In genomic region chr4:76607846-76608245, GRCh38 we compare ENCODE assay signal across 15 cellular contexts.
DNase-seq lines count a peak whose midpoint lies in the region; ATAC-seq, FAIRE-seq and TF ChIP-seq lines count a peak whose summit lies in the region.
"Had no signal": no experiment of that assay in that cellular context is flagged by ENCODE, and none has a peak within 500 bp of the region (broad histone marks: within the 10 kb centered on the region; RNA-seq: fewer than 3 reads in every experiment).

No MANE protein-coding gene starts in this region.

- H3K4me3 ChIP-seq in H1 (ENCODE audit: extremely low read depth in 1 of 4, insufficient read depth in 2 of 4, low read depth in 3 of 4, low read length in 4 of 4) (no peak overlapping the region), stomach (no peak overlapping the region), tibial nerve (no peak overlapping the region), osteoblast (ENCODE audit: insufficient read depth, low read length) (no peak overlapping the region)
- H3K4me3 ChIP-seq: lung, Peyer's patch had no signal

- peak overlapping the region; percentile 40; the same call in 1 of the 2 replicates for H2BK20ac ChIP-seq in H1 (ENCODE audit: low read length)

- no peaks in the 10 kb centered on the region for H4K20me1 ChIP-seq in H1 (replicated peaks in 1 of 2; ENCODE audit: control insufficient read depth in 1 of 2, insufficient read depth in 2 of 2, low read length in 2 of 2)
- no peaks in the 10 kb centered on the region for H4K20me1 ChIP-seq in osteoblast (ENCODE audit: insufficient read depth, low read length)

- POLR2A ChIA-PET in H1 (lab: Charles Lee; ENCODE audit: partially characterized antibody) = interaction anchor here (1.8 kb wide), 1 partner anchor 17 kb away, joined by 7 read pairs; no protein-coding TSS in a partner anchor

- peak overlapping the region; percentile 28 for H3K23ac ChIP-seq in H1 (ENCODE audit: insufficient read length)

- H2BK5ac ChIP-seq in H1 (ENCODE audit: low read depth, low read length) = peak overlapping the region; percentile 62; the same call in 1 of the 2 replicates

- H3K27me3 ChIP-seq in H1 (replicated peaks in 1 of 4; ENCODE audit: control insufficient read depth in 3 of 4, extremely low read depth in 1 of 4, insufficient read depth in 3 of 4, low read length in 3 of 4) = no peaks in the 10 kb centered on the region
- H3K27me3 ChIP-seq in stomach = no peaks in the 10 kb centered on the region
- no peaks in the 10 kb centered on the region for H3K27me3 ChIP-seq in tibial nerve
- H3K27me3 ChIP-seq in osteoblast (ENCODE audit: insufficient read depth, low read length) = no peaks in the 10 kb centered on the region
- H3K27me3 ChIP-seq: Peyer's patch had no signal

- no peak for TF ChIP-seq POLR2A in H1 (IDR thresholded peaks at IDR 0.05; ENCODE audit: control extremely low read depth in 1 of 2, low read depth in 2 of 2, low read length in 2 of 2)
- no peak for TF ChIP-seq POLR2A in stomach (IDR thresholded peaks at IDR 0.05)
- no peak for TF ChIP-seq POLR2A in tibial nerve (IDR thresholded peaks at IDR 0.05)

- H4K91ac ChIP-seq in H1 (replicated peaks; ENCODE audit: insufficient read length, low read length) = peak overlapping the region; percentile 97

- ATAC-seq in GM21360 (IDR thresholded peaks at IDR 0.05; ENCODE audit: unreplicated experiment) (peak; percentile 9), HG03097 (IDR thresholded peaks at IDR 0.05; ENCODE audit: low FRiP score, unreplicated experiment) (peak; percentile 29), HG03457 (IDR thresholded peaks at IDR 0.05; ENCODE audit: unreplicated experiment) (no peak)

- H4K8ac ChIP-seq in H1 (ENCODE audit: extremely low read depth, insufficient read depth, low read length) = peak overlapping the region; percentile 82; the same call in 1 of the 2 replicates

- H3K9ac ChIP-seq in H1 (replicated peaks in 1 of 4; ENCODE audit: extremely low read depth in 1 of 4, low read depth in 3 of 4, low read length in 3 of 4) = no peak overlapping the region

- no peak overlapping the region for H3K56ac ChIP-seq in H1 (replicated peaks; ENCODE audit: insufficient read length, low read depth, low read length)

- TF ChIP-seq CTCF in H1 (IDR thresholded peaks at IDR 0.05; ENCODE audit: control extremely low read depth in 1 of 3, insufficient read depth in 1 of 3, low read depth in 1 of 3, low read length in 3 of 3) = no peak
- TF ChIP-seq CTCF in stomach (IDR thresholded peaks at IDR 0.05) = no peak
- TF ChIP-seq CTCF in tibial nerve (IDR thresholded peaks at IDR 0.05) = no peak
- no peak for TF ChIP-seq CTCF in osteoblast (IDR thresholded peaks at IDR 0.05; ENCODE audit: extremely low read depth, low read depth, low read length)

- H3K4ac ChIP-seq in H1 (replicated peaks; ENCODE audit: insufficient read length, low read depth, low read length) = peak overlapping the region; percentile 76

- peak overlapping the region; percentile 85 for H2BK120ac ChIP-seq in H1 (replicated peaks; ENCODE audit: low read depth, low read length)

- H3K79me1 ChIP-seq in H1 (ENCODE audit: low read depth, low read length) = no peaks in the 10 kb centered on the region

- intact Hi-C loops in stomach (cut with DNase I; ENCODE audit: low total_unique reads) = no loop called here

- TF ChIP-seq RAD21 in H1 (IDR thresholded peaks at IDR 0.05 in 1 of 2, conservative IDR thresholded peaks at IDR 0.05 in 1 of 2; ENCODE audit: low read depth in 2 of 2, low read length in 2 of 2) = no peak

- CTCF ChIA-PET in H1 (lab: Charles Lee; ENCODE audit: partially characterized antibody) = interaction anchor here (1.3 to 1.5 kb wide), 2 partner anchors 118 to 126 kb away, joined by 3 read pairs; no protein-coding TSS in a partner anchor

- 90% methylated on average over 1 of the region's 1 CpG; no CpG with 5 or more reads in 1 of the 2 experiments for WGBS in H1 (ENCODE audit: extremely low coverage in 1 of 2, insufficient coverage in 1 of 2, insufficient read length in 1 of 2, insufficient replicate concordance in 2 of 2, low coverage in 1 of 2, low lambda C conversion rate in 2 of 2, missing lambda C conversion rate in 1 of 2), 2 experiments
- WGBS in stomach, 5 donors = 94 to 100% (median 97%) methylated on average over 1 of the region's 1 CpG
- WGBS in tibial nerve, 2 donors = 86 to 89% methylated on average over 1 of the region's 1 CpG

- H3K36me3 ChIP-seq in H1 (ENCODE audit: control insufficient read depth in 2 of 4, insufficient read depth in 4 of 4, low read length in 3 of 4) (no peaks in the 10 kb centered on the region), stomach (no peaks in the 10 kb centered on the region), tibial nerve (no peaks in the 10 kb centered on the region), osteoblast (ENCODE audit: insufficient read depth, low read length) (no peaks in the 10 kb centered on the region)
- H3K36me3 ChIP-seq: Peyer's patch had no signal

- no peak overlapping the region for H3K14ac ChIP-seq in H1 (ENCODE audit: insufficient read length)

- peak overlapping the region; percentile 68 for H4K5ac ChIP-seq in H1 (ENCODE audit: insufficient read length, low read depth, low read length)

- H3K23me2 ChIP-seq in H1 (ENCODE audit: low read depth, low read length) = no peaks in the 10 kb centered on the region

- H3K4me2 ChIP-seq in H1 (ENCODE audit: insufficient read depth in 1 of 2, low read depth in 2 of 2, low read length in 2 of 2) (peak overlapping the region; percentile 18 to 30; a peak in 2 of 4 replicates), osteoblast (ENCODE audit: insufficient read depth, low read length) (no peak overlapping the region)

- H3K9me3 ChIP-seq in H1 (ENCODE audit: insufficient read depth in 2 of 2, low read depth in 1 of 2, low read length in 1 of 2) (no peaks in the 10 kb centered on the region), stomach (no peaks in the 10 kb centered on the region), tibial nerve (no peaks in the 10 kb centered on the region), osteoblast (ENCODE audit: low read depth, low read length) (no peaks in the 10 kb centered on the region)
- H3K9me3 ChIP-seq: Peyer's patch had no signal

- H2BK15ac ChIP-seq in H1 (ENCODE audit: low read length) = 0 out of 2 replicates have a peak overlapping the region, but pooled peaks have one; percentile 18

- TF ChIP-seq EP300 in H1 (IDR thresholded peaks at IDR 0.05; ENCODE audit: borderline replicate concordance in 1 of 2, low read depth in 2 of 2, low read length in 2 of 2) = no peak
- no peak for TF ChIP-seq EP300 in stomach (IDR thresholded peaks at IDR 0.05)
- TF ChIP-seq EP300 in tibial nerve (IDR thresholded peaks at IDR 0.05) = no peak

- peak overlapping the region; percentile 87; the same call in 1 of the 2 replicates for H2AK5ac ChIP-seq in H1 (ENCODE audit: low read depth, low read length)

- no peak for FAIRE-seq in H1 (lab: Jason Lieb, UNC)

- no peak overlapping the region for H3K27ac ChIP-seq in H1 (ENCODE audit: low read depth, low read length)
- H3K27ac ChIP-seq in stomach = peak overlapping the region; percentile 21 to 50 (median 41)
- H3K27ac ChIP-seq in tibial nerve = peak overlapping the region in 1 of 4 donors; percentile 70
- H3K27ac ChIP-seq in osteoblast (ENCODE audit: low read depth, low read length) = no peak overlapping the region

- H2AFZ ChIP-seq in H1 (ENCODE audit: low read length) (no peak overlapping the region), osteoblast (ENCODE audit: low read length) (no peak overlapping the region)

- H3K79me2 ChIP-seq in H1 (ENCODE audit: control insufficient read depth in 1 of 2, insufficient read depth in 2 of 2, low read length in 2 of 2) (no peaks in the 10 kb centered on the region), osteoblast (ENCODE audit: insufficient read depth, low read length) (no peaks in the 10 kb centered on the region)

- peaks cover 17 to 29% (median 24%) of the 10 kb centered on the region in 4 experiments; a peak in 6 of 7 replicates for H3K4me1 ChIP-seq in H1 (replicated peaks in 1 of 4; ENCODE audit: control insufficient read depth in 3 of 4, insufficient read depth in 4 of 4, low read length in 3 of 4)
- peaks cover 5 to 78% (median 35%) of the 10 kb centered on the region in 4 donors for H3K4me1 ChIP-seq in stomach
- H3K4me1 ChIP-seq in tibial nerve = peaks cover 0 to 41% (median 7%) of the 10 kb centered on the region in 4 donors
- peaks cover 42% of the 10 kb centered on the region for H3K4me1 ChIP-seq in osteoblast (ENCODE audit: insufficient read depth, low read length)

- peak overlapping the region; percentile 91 for H2BK12ac ChIP-seq in H1 (ENCODE audit: low read depth, low read length)

- H3K18ac ChIP-seq in H1 (ENCODE audit: extremely low read depth, low read length) = peak overlapping the region; percentile 65; the same call in 1 of the 2 replicates

- DNase-seq in H1 (ENCODE audit: low read depth in 1 of 2, low spot score in 2 of 2) (no peak), stomach (no peak), tibial nerve (ENCODE audit: low spot score in 2 of 2) (no peak), osteoblast (ENCODE audit: insufficient read length, low spot score, missing footprints) (no peak)
- DNase-seq: activated CD4-positive, alpha-beta T cell treated with anti-CD3 and anti-CD28 coated beads for 48 hours; activated T-cell treated with anti-CD3 and anti-CD28 coated beads, Interleukin-2, amount 50 U/mL, for 24 hours; CD4-positive, CD25-positive, alpha-beta regulatory T cell; NCI-H446; occipital lobe; Peyer's patch; substantia nigra had no signal

TF ChIP-seq in H1, 55 proteins besides CTCF, POLR2A, EP300 and RAD21 (continues in another document):
- no peak for TF ChIP-seq POLR2AphosphoS5 (IDR thresholded peaks at IDR 0.05; ENCODE audit: low read depth, low read length)
- no peak for TF ChIP-seq TAF1 (IDR thresholded peaks at IDR 0.05; ENCODE audit: low read depth, low read length)

Comparison
In these comparisons a context has a peak if more than half of its experiments do, and no peak if none do; other contexts are left out.
1. H3K27ac ChIP-seq: peak in stomach (5 of 5); none in H1 (single experiment) and osteoblast (single experiment).